ENCODE assay signal across 8 cellular contexts in genomic region chr16:9139965-9140364, GRCh38. TPM values are rescaled to one million over a fixed set of nuclear protein-coding genes. Genes with fewer than 3 reads are reported as not detected.
DNase-seq lines count a peak whose midpoint lies in the region; ATAC-seq and TF ChIP-seq lines count a peak whose summit lies in the region.

No MANE protein-coding gene starts in this region.

- no peaks in the 10 kb centered on the region for H3K9me2 ChIP-seq in GM23248 (ENCODE audit: insufficient read depth)
- H3K9me2 ChIP-seq in OCI-LY1 (ENCODE audit: low read depth, low read length): no peaks in the 10 kb centered on the region

- no peaks in the 10 kb centered on the region for H3K79me2 ChIP-seq in GM23248 (ENCODE audit: insufficient read depth)
- no peaks in the 10 kb centered on the region for H3K79me2 ChIP-seq in OCI-LY1 (ENCODE audit: insufficient read depth, low read length)

- H3F3A ChIP-seq in GM23248 (ENCODE audit: insufficient read depth): peaks cover 7% of the 10 kb centered on the region; the same call in 1 of the 2 replicates
- H3F3A ChIP-seq in OCI-LY1 (ENCODE audit: insufficient read depth, low read length): no peaks in the 10 kb centered on the region

- H3K27ac Mint-ChIP-seq in osteocyte (ENCODE audit: unreplicated experiment): no peak overlapping the region

- H3K4me1 ChIP-seq in GM23248 (ENCODE audit: insufficient read depth): no peaks in the 10 kb centered on the region
- peaks cover 21% of the 10 kb centered on the region for H3K4me1 ChIP-seq in OCI-LY1 (ENCODE audit: insufficient read depth, low read length, severe bottlenecking)
- H3K4me1 ChIP-seq in tibial nerve: peaks cover 0 to 15% (median 3%) of the 10 kb centered on the region in 4 donors

- intact Hi-C loops in left cardiac atrium (cut with DNase I): no loop called here

- H3K9me3 Mint-ChIP-seq in osteocyte (ENCODE audit: unreplicated experiment): no peaks in the 10 kb centered on the region

- no peak overlapping the region for H3K4me3 Mint-ChIP-seq in osteocyte (ENCODE audit: unreplicated experiment)

- no peak for TF ChIP-seq EP300 in tibial nerve (IDR thresholded peaks at IDR 0.05)

- peaks cover 6% of the 10 kb centered on the region for H3K27me3 Mint-ChIP-seq in osteocyte (ENCODE audit: unreplicated experiment)

- H3K4me2 ChIP-seq in GM23248 (ENCODE audit: unreplicated experiment) (no peak overlapping the region), OCI-LY1 (ENCODE audit: low read length) (peak overlapping the region; percentile 44)

- peak; percentile 60 to 72 for ATAC-seq in left cardiac atrium

- H3K9ac ChIP-seq in GM23248 (no peak overlapping the region), OCI-LY1 (ENCODE audit: low read length) (no peak overlapping the region)

- DNase-seq in ELF-1 (ENCODE audit: low read depth, low spot score) (peak; percentile 73), GM23248 (peak; percentile 56), left cardiac atrium (no peak), tibial nerve (ENCODE audit: low spot score in 2 of 2) (no peak), middle frontal gyrus (ENCODE audit: extremely low spot score, low spot score) (no peak), kidney tubule cell (ENCODE audit: low spot score) (no peak), osteocyte (ENCODE audit: extremely low spot score, unreplicated experiment) (no peak)

- 95 to 96% methylated on average over 7 of the region's 7 CpGs for WGBS in GM23248 (ENCODE audit: low coverage in 1 of 2, low lambda C conversion rate in 2 of 2, missing lambda C conversion rate in 2 of 2), 2 experiments
- WGBS in tibial nerve, 2 donors: 93 to 94% methylated on average over 7 of the region's 7 CpGs

- in situ Hi-C loops in GM23248 (cut with MboI): loop anchor here (10.0 to 25.0 kb wide), 2 partner anchors 1045 to 1597 kb away; partner anchors contain the start of genes GRIN2A and NUBP1

- H3K4me1 Mint-ChIP-seq in osteocyte (ENCODE audit: unreplicated experiment): peaks cover 8% of the 10 kb centered on the region

- H3K27ac ChIP-seq in GM23248 (no peak overlapping the region), OCI-LY1 (ENCODE audit: low read depth, low read length, poor library complexity, severe bottlenecking) (no peak overlapping the region), tibial nerve (no peak overlapping the region)

- no peak for TF ChIP-seq POLR2A in tibial nerve (IDR thresholded peaks at IDR 0.05)

- no peaks in the 10 kb centered on the region for H3K9me3 ChIP-seq in GM23248 (ENCODE audit: low read depth)
- no peaks in the 10 kb centered on the region for H3K9me3 ChIP-seq in OCI-LY1 (ENCODE audit: low read length)
- H3K9me3 ChIP-seq in tibial nerve: no peaks in the 10 kb centered on the region

- no peaks in the 10 kb centered on the region for H3K36me3 Mint-ChIP-seq in osteocyte (ENCODE audit: unreplicated experiment)

- H4K20me1 ChIP-seq in GM23248 (ENCODE audit: insufficient read depth) (0 out of 2 replicates have a peak, but pooled peaks cover 4% of the 10 kb centered on the region), OCI-LY1 (ENCODE audit: insufficient read depth, low read length) (no peaks in the 10 kb centered on the region)

- TF ChIP-seq CTCF in OCI-LY1 (IDR thresholded peaks at IDR 0.05; ENCODE audit: low read length) (no peak), tibial nerve (IDR thresholded peaks at IDR 0.05) (no peak), osteocyte (IDR thresholded peaks at IDR 0.05) (no peak)

- H3K4me3 ChIP-seq in GM23248: no peak overlapping the region
- H3K4me3 ChIP-seq in OCI-LY1 (ENCODE audit: low read depth, low read length, poor library complexity, severe bottlenecking): peak overlapping the region; percentile 27
- H3K4me3 ChIP-seq in tibial nerve: no peak overlapping the region

- H3K27me3 ChIP-seq in GM23248 (replicated peaks; ENCODE audit: insufficient read depth): no peaks in the 10 kb centered on the region
- H3K27me3 ChIP-seq in OCI-LY1 (ENCODE audit: insufficient read depth, low read length): 0 out of 2 replicates have a peak, but pooled peaks cover 5% of the 10 kb centered on the region
- H3K27me3 ChIP-seq in tibial nerve: no peaks in the 10 kb centered on the region

- H3K36me3 ChIP-seq in GM23248 (ENCODE audit: low read depth) (no peaks in the 10 kb centered on the region), OCI-LY1 (ENCODE audit: insufficient read depth, low read length) (no peaks in the 10 kb centered on the region), tibial nerve (no peaks in the 10 kb centered on the region)

- H2AFZ ChIP-seq in GM23248 (no peak overlapping the region), OCI-LY1 (ENCODE audit: low read length) (no peak overlapping the region)

RNA-seq across cellular contexts. Expression of gene HAPSTR1, which starts 48.5 kb away (rescaled TPM):
- total RNA-seq in GM23248 (2014; rRNA removed; shearing (Covaris generic)): 79.2 and 85.5 TPM in 2 replicates
- polyA plus RNA-seq in GM23248 (2016; fragmentation: Nextera tagmentation; extraction: Ambion mirVana): 11.7 and 12.0 TPM in 2 replicates
- total RNA-seq in left cardiac atrium: 10 to 100 TPM; 35.6 to 50.5 TPM
- total RNA-seq in tibial nerve: 10 to 100 TPM; 39.9 to 54.3 (median 50.6) TPM
- 73.4 and 80.2 TPM in 2 replicates for total RNA-seq in osteocyte

Comparison
In these comparisons a context has a peak if more than half of its experiments do, and no peak if none do; other contexts are left out.
1. DNase-seq: peak in ELF-1 (single experiment) and GM23248 (single experiment); none in left cardiac atrium (single experiment), tibial nerve (0 of 2), middle frontal gyrus (single experiment), kidney tubule cell (single experiment) and osteocyte (single experiment).